Comparison of ENCODE assay signal across 8 cellular contexts in genomic region chr1:107141491-107142369, GRCh38. TPM values are rescaled to one million over a fixed set of nuclear protein-coding genes. Genes with fewer than 3 reads are reported as not detected.
DNase-seq lines count a peak whose midpoint lies in the region; ATAC-seq lines count a peak whose summit lies in the region.

No MANE protein-coding gene starts in this region.

- peak; percentile 60 for DNase-seq in activated CD4-positive, alpha-beta T cell treated with anti-CD3 and anti-CD28 coated beads, Interleukin-2, amount 10 ng/mL, durations not matched to agents 24 days and 14 days
- no peak for DNase-seq in activated CD4-positive, alpha-beta T cell treated with anti-CD3 and anti-CD28 coated beads for 4 hours
- peak; percentile 68 for DNase-seq in NCI-H345 treated with DMSO at 0.1 percent for 48 hours (lab: John Stamatoyannopoulos, UW; ENCODE audit: unreplicated experiment)
- DNase-seq in activated naive CD4-positive, alpha-beta T cell treated with anti-CD3 and anti-CD28 coated beads, Interleukin-2, amount 10 ng/mL, durations not matched to agents 7 days and 5 days, result no peak
- DNase-seq in globus pallidus (ENCODE audit: low spot score), result peak; percentile 55
- no peak for DNase-seq in cortex of kidney (lab: John Stamatoyannopoulos, UW)

- H2AFZ ChIP-seq in neuron (ENCODE audit: low read depth, low read length), result peak overlapping the region; percentile 96

- H3K4me1 Mint-ChIP-seq in activated CD4-positive, alpha-beta T cell treated with anti-CD3 and anti-CD28 coated beads, Interleukin-2, amount 10 ng/mL, durations not matched to agents 24 days and 14 days, result peaks cover 14% of the 10 kb centered on the region
- peaks cover 17% of the 10 kb centered on the region for H3K4me1 Mint-ChIP-seq in activated naive CD4-positive, alpha-beta T cell treated with anti-CD3 and anti-CD28 coated beads, Interleukin-2, amount 10 ng/mL, durations not matched to agents 7 days and 5 days

- intact Hi-C loops in activated CD4-positive, alpha-beta T cell treated with anti-CD3 and anti-CD28 coated beads, Interleukin-2, amount 10 ng/mL, durations not matched to agents 24 days and 14 days (cut with micrococcal nuclease), result loop anchor here (2.0 to 10.0 kb wide), 2 partner anchors 85 to 177 kb away; partner anchors contain the start of gene PRMT6

- H3K4me1 ChIP-seq in neuron (ENCODE audit: insufficient read depth, low read length), result peaks cover 22% of the 10 kb centered on the region

- H3K9me3 ChIP-seq in neuron (ENCODE audit: low read length), result no peaks in the 10 kb centered on the region

- H3K36me3 ChIP-seq in neuron (ENCODE audit: insufficient read depth, low read length), result no peaks in the 10 kb centered on the region

- peaks cover 55% of the 10 kb centered on the region for H3K27me3 Mint-ChIP-seq in activated CD4-positive, alpha-beta T cell treated with anti-CD3 and anti-CD28 coated beads, Interleukin-2, amount 10 ng/mL, durations not matched to agents 24 days and 14 days
- peaks cover 45% of the 10 kb centered on the region for H3K27me3 Mint-ChIP-seq in activated naive CD4-positive, alpha-beta T cell treated with anti-CD3 and anti-CD28 coated beads, Interleukin-2, amount 10 ng/mL, durations not matched to agents 7 days and 5 days

- CTCF ChIA-PET in activated naive CD4-positive, alpha-beta T cell treated with anti-CD3 and anti-CD28 coated beads, Interleukin-2, amount 10 ng/mL, durations not matched to agents 7 days and 5 days (lab: Charles Lee), result interaction anchor here (0.6 to 0.9 kb wide), 4 partner anchors 10 to 1170 kb away, joined by 3 to 4 read pairs (median 4); no protein-coding TSS in a partner anchor

- peak overlapping the region; percentile 76 for H3K4me3 Mint-ChIP-seq in activated CD4-positive, alpha-beta T cell treated with anti-CD3 and anti-CD28 coated beads, Interleukin-2, amount 10 ng/mL, durations not matched to agents 24 days and 14 days
- H3K4me3 Mint-ChIP-seq in activated naive CD4-positive, alpha-beta T cell treated with anti-CD3 and anti-CD28 coated beads, Interleukin-2, amount 10 ng/mL, durations not matched to agents 7 days and 5 days, result peak overlapping the region; percentile 60

- ATAC-seq in HG02885 (IDR thresholded peaks at IDR 0.05; ENCODE audit: poor library complexity, unreplicated experiment), result peak; percentile 61

- H3K36me3 Mint-ChIP-seq in activated CD4-positive, alpha-beta T cell treated with anti-CD3 and anti-CD28 coated beads, Interleukin-2, amount 10 ng/mL, durations not matched to agents 24 days and 14 days (ENCODE audit: low read depth), result no peaks in the 10 kb centered on the region
- H3K36me3 Mint-ChIP-seq in activated naive CD4-positive, alpha-beta T cell treated with anti-CD3 and anti-CD28 coated beads, Interleukin-2, amount 10 ng/mL, durations not matched to agents 7 days and 5 days, result no peaks in the 10 kb centered on the region

- H3K9me3 Mint-ChIP-seq in activated CD4-positive, alpha-beta T cell treated with anti-CD3 and anti-CD28 coated beads, Interleukin-2, amount 10 ng/mL, durations not matched to agents 24 days and 14 days, result no peaks in the 10 kb centered on the region
- H3K9me3 Mint-ChIP-seq in activated naive CD4-positive, alpha-beta T cell treated with anti-CD3 and anti-CD28 coated beads, Interleukin-2, amount 10 ng/mL, durations not matched to agents 7 days and 5 days, result no peaks in the 10 kb centered on the region

- peak overlapping the region; percentile 87 for H3K4me3 ChIP-seq in neuron (ENCODE audit: low read length)

- H3K27me3 ChIP-seq in neuron (ENCODE audit: insufficient read depth, low read length), result peaks cover 5% of the 10 kb centered on the region

- no peak overlapping the region for H3K27ac Mint-ChIP-seq in activated CD4-positive, alpha-beta T cell treated with anti-CD3 and anti-CD28 coated beads, Interleukin-2, amount 10 ng/mL, durations not matched to agents 24 days and 14 days
- H3K27ac Mint-ChIP-seq in activated naive CD4-positive, alpha-beta T cell treated with anti-CD3 and anti-CD28 coated beads, Interleukin-2, amount 10 ng/mL, durations not matched to agents 7 days and 5 days, result no peak overlapping the region

RNA-seq across cellular contexts. Expression of gene NTNG1, which starts 0.9 kb away (rescaled TPM):
- total RNA-seq in activated CD4-positive, alpha-beta T cell treated with anti-CD3 and anti-CD28 coated beads, Interleukin-2, amount 10 ng/mL, durations not matched to agents 24 days and 14 days, result not detected in 2 replicates

Comparison
In these comparisons a context has a peak if more than half of its experiments do, and no peak if none do; other contexts are left out.
1. DNase-seq: peak in activated CD4-positive, alpha-beta T cell treated with anti-CD3 and anti-CD28 coated beads, Interleukin-2, amount 10 ng/mL, durations not matched to agents 24 days and 14 days (single experiment), NCI-H345 treated with DMSO at 0.1 percent for 48 hours (single experiment) and globus pallidus (single experiment); none in activated CD4-positive, alpha-beta T cell treated with anti-CD3 and anti-CD28 coated beads for 4 hours (0 of 2), activated naive CD4-positive, alpha-beta T cell treated with anti-CD3 and anti-CD28 coated beads, Interleukin-2, amount 10 ng/mL, durations not matched to agents 7 days and 5 days (single experiment) and cortex of kidney (single experiment).